16 cellular contexts compared by ENCODE assay signal in the genomic region with DNA sequence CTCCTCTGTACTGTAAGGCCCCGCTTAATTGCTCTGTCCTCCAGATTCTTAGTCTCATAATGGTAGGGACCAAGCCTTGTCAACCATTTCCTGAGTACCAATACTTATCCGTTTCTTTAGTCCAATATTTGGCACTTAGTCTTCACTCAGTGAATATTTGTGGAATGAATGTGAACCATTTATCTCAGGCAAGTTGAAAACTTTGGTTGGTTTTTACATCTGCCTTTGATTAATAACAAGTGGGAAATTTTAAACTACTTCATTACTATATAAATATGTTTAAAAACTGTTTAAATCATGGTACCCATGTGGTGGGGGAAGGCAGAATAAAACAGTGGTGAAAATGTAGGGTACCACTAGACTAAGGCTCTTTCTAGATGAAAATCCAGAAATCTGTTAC. TPM values are rescaled to one million over a fixed set of nuclear protein-coding genes. Genes with fewer than 3 reads are reported as not detected.
DNase-seq lines count a peak whose midpoint lies in the region; ATAC-seq and TF ChIP-seq lines count a peak whose summit lies in the region.
"Had no signal": no experiment of that assay in that cellular context is flagged by ENCODE, and none has a peak within 500 bp of the region (broad histone marks: within the 10 kb centered on the region; RNA-seq: fewer than 3 reads in every experiment).

No MANE protein-coding gene starts in this region.

- ATAC-seq in body of pancreas (no peak), HG03469 (IDR thresholded peaks at IDR 0.05; ENCODE audit: unreplicated experiment) (no peak), HG03521 (IDR thresholded peaks at IDR 0.05; ENCODE audit: unreplicated experiment) (no peak)

- WGBS in body of pancreas, 2 donors: 76 to 81% methylated on average over 2 of the region's 2 CpGs

- H3K4me3 Mint-ChIP-seq in MCF 10A (ENCODE audit: unreplicated experiment): no peak overlapping the region

- H3K27me3 Mint-ChIP-seq in MCF 10A (ENCODE audit: insufficient read depth, unreplicated experiment): no peaks in the 10 kb centered on the region

- H3K4me3 ChIP-seq in breast epithelium (no peak overlapping the region), body of pancreas (no peak overlapping the region), foreskin fibroblast (ENCODE audit: low read depth in 1 of 2, low read length in 2 of 2) (no peak overlapping the region)

- no peak for DNase-seq in breast epithelium (ENCODE audit: low spot score in 2 of 2)
- DNase-seq in MCF 10A (ENCODE audit: unreplicated experiment): no peak
- DNase-seq in body of pancreas: no peak
- DNase-seq in foreskin fibroblast: peak; percentile 26 to 65
- DNase-seq in germinal center (ENCODE audit: low spot score): no peak
- DNase-seq in NK-92 (lab: John Stamatoyannopoulos, UW; ENCODE audit: unreplicated experiment): no peak
- DNase-seq: DMS79, GDM1, MM.1S, NCI-H1105, NCI-H1694 treated with DMSO at 0.1 percent for 48 hours, NCI-H446, NCI-H748 treated with DMSO at 0.1 percent for 48 hours had no signal

- TF ChIP-seq POLR2A in breast epithelium (IDR thresholded peaks at IDR 0.05) (no peak), body of pancreas (IDR thresholded peaks at IDR 0.05) (no peak)

- H3K27ac ChIP-seq in breast epithelium (peak overlapping the region; percentile 83 to 86), body of pancreas (peak overlapping the region in 3 of 4 donors; percentile 85 to 93 (median 90))
- H3K27ac ChIP-seq: KMS-11 had no signal

- peaks cover 0 to 5% of the 10 kb centered on the region in 2 donors for H3K4me1 ChIP-seq in breast epithelium
- peaks cover 85% of the 10 kb centered on the region for H3K4me1 ChIP-seq in body of pancreas

- POLR2A ChIA-PET in MCF 10A (lab: Yijun Ruan, JAX): interaction anchor here (1.3 kb wide), 1 partner anchor 15 kb away, joined by 3 read pairs; a partner anchor contains a TSS

- H3K4me1 Mint-ChIP-seq in MCF 10A (ENCODE audit: insufficient read depth, unreplicated experiment): peaks cover 12% of the 10 kb centered on the region

- peaks cover 11% of the 10 kb centered on the region for H3K36me3 Mint-ChIP-seq in MCF 10A (ENCODE audit: insufficient read depth, unreplicated experiment)

- BruUV-seq in MCF 10A (replicated peaks; lab: Mats Ljungman, UMichigan): no TSS peak

- TF ChIP-seq CTCF in breast epithelium (IDR thresholded peaks at IDR 0.05) (no peak), MCF 10A (IDR thresholded peaks at IDR 0.05; ENCODE audit: unreplicated experiment) (no peak), body of pancreas (IDR thresholded peaks at IDR 0.05) (no peak), foreskin fibroblast (IDR thresholded peaks at IDR 0.05; ENCODE audit: low read depth, low read length) (no peak)

- H3K27me3 ChIP-seq in breast epithelium: no peaks in the 10 kb centered on the region
- H3K27me3 ChIP-seq in body of pancreas: no peaks in the 10 kb centered on the region

- H3K36me3 ChIP-seq in breast epithelium (no peaks in the 10 kb centered on the region), body of pancreas (replicated peaks in 1 of 2; ENCODE audit: insufficient read depth in 1 of 2, low read depth in 2 of 2) (no peaks in the 10 kb centered on the region)

- H3K9me3 Mint-ChIP-seq in MCF 10A (ENCODE audit: unreplicated experiment): no peaks in the 10 kb centered on the region

- CTCF ChIA-PET in MCF 10A (lab: Yijun Ruan, JAX): no interaction called here

- intact Hi-C loops in breast epithelium (cut with DNase I; ENCODE audit: low total_unique reads): no loop called here
- intact Hi-C loops in MCF 10A (cut with micrococcal nuclease): no loop called here
- intact Hi-C loops in body of pancreas (cut with DNase I): no loop called here

- no peaks in the 10 kb centered on the region for H3K9me3 ChIP-seq in breast epithelium
- no peaks in the 10 kb centered on the region for H3K9me3 ChIP-seq in body of pancreas

- no peak overlapping the region for H3K27ac Mint-ChIP-seq in MCF 10A (ENCODE audit: low read depth, unreplicated experiment)

RNA-seq across cellular contexts. Expression of a gene that starts 15.2 kb away (rescaled TPM):
- 10 to 100 TPM; 11.7 to 64.5 (median 61.9) TPM for total RNA-seq in breast epithelium
- 19.6 and 20.3 TPM in 2 replicates for total RNA-seq in MCF 10A (2022)
- 10 to 100 TPM; 16.1 to 25.7 TPM for total RNA-seq in body of pancreas

Comparison
In these comparisons a context has a peak if more than half of its experiments do, and no peak if none do; other contexts are left out.
1. DNase-seq: peak in foreskin fibroblast (2 of 2); none in breast epithelium (0 of 2), MCF 10A (single experiment), body of pancreas (0 of 4), germinal center (single experiment) and NK-92 (single experiment).